In the genomic region with DNA sequence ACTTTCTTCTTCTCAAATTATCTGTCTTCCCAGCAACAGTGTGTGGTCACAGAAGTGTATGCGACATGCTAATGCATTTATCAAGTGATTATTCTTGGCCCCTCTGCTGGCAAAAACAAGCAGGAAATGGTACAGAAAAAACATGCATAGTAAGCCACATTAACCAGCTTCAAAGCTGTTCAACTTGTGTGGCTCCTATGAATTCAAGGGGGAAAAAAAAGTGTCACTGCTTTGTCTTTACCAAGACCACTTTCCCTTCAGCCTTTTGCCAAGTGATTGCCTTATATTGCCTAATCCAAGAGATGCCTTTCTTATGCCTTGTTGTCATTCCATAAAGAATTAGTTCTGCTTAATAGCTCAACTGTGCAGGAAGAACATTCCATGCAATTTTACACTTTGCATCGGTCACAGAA, we compare ENCODE assay signal across 16 cellular contexts. TPM values are rescaled to one million over a fixed set of nuclear protein-coding genes. Genes with fewer than 3 reads are reported as not detected.
DNase-seq lines count a peak whose midpoint lies in the region; ATAC-seq and TF ChIP-seq lines count a peak whose summit lies in the region.
"Had no signal": no experiment of that assay in that cellular context is flagged by ENCODE, and none has a peak within 500 bp of the region (broad histone marks: within the 10 kb centered on the region; RNA-seq: fewer than 3 reads in every experiment).

No MANE protein-coding gene starts in this region.

- no peak for TF ChIP-seq CTCF in chondrocyte (IDR thresholded peaks at IDR 0.05)
- no peak for TF ChIP-seq CTCF in RWPE1 (conservative IDR thresholded peaks at IDR 0.05; ENCODE audit: low read depth)

- no peaks in the 10 kb centered on the region for H3K27me3 Mint-ChIP-seq in chondrocyte (ENCODE audit: low read depth)

- CTCF ChIA-PET in RWPE1 (lab: Yijun Ruan, JAX) = interaction anchor here (0.8 kb wide), 1 partner anchor 67 kb away, joined by 3 read pairs; no protein-coding TSS in a partner anchor

- POLR2A ChIA-PET in RWPE1 (lab: Yijun Ruan, JAX; ENCODE audit: low non-redundant PET) = no interaction called here

- DNase-seq in AG20443 (ENCODE audit: low spot score) = peak; percentile 8
- DNase-seq in KBM-7 = peak; percentile 7
- no peak for DNase-seq in chondrocyte (ENCODE audit: low spot score)
- DNase-seq in left kidney (ENCODE audit: low read depth, low spot score) = peak; percentile 58
- no peak for DNase-seq in left lobe of liver (ENCODE audit: low spot score)
- no peak for DNase-seq in DMS153 (lab: John Stamatoyannopoulos, UW)
- no peak for DNase-seq in nucleus accumbens (lab: John Stamatoyannopoulos, UW)
- DNase-seq in RWPE1 (ENCODE audit: low spot score) = no peak
- DNase-seq: activated CD4-positive, alpha-beta T cell treated with anti-CD3 and anti-CD28 coated beads, Interleukin-2, amount 10 ng/mL, durations not matched to agents 24 days and 14 days; body of pancreas; DMS79; NCI-H1436 treated with DMSO at 0.1 percent for 48 hours; NCI-H510A treated with DMSO at 0.1 percent for 48 hours had no signal

- H3K36me3 Mint-ChIP-seq in chondrocyte (ENCODE audit: low read depth) = peaks cover 2% of the 10 kb centered on the region
- H3K36me3 Mint-ChIP-seq: IgD-negative memory B cell had no signal

- in situ Hi-C loops in KBM-7 (cut with MboI; ENCODE audit: low pct_unique_long_range_greater_than_20kb, low sequenced_read_pairs) = no loop called here

- peak overlapping the region; percentile 62 for H3K27ac Mint-ChIP-seq in chondrocyte (ENCODE audit: unreplicated experiment)
- H3K27ac Mint-ChIP-seq: activated CD4-positive, alpha-beta T cell treated with anti-CD3 and anti-CD28 coated beads, Interleukin-2, amount 10 ng/mL, durations not matched to agents 24 days and 14 days; IgD-negative memory B cell had no signal

- H3K27ac ChIP-seq in RWPE1 = no peak overlapping the region
- H3K27ac ChIP-seq: body of pancreas, parathyroid adenoma, tibial nerve had no signal

- no peaks in the 10 kb centered on the region for H3K9me3 Mint-ChIP-seq in chondrocyte (ENCODE audit: low read depth)
- H3K9me3 Mint-ChIP-seq: activated CD4-positive, alpha-beta T cell treated with anti-CD3 and anti-CD28 coated beads, Interleukin-2, amount 10 ng/mL, durations not matched to agents 24 days and 14 days; IgD-negative memory B cell had no signal

- H3K4me1 Mint-ChIP-seq in chondrocyte (ENCODE audit: low read depth) = peaks cover 15% of the 10 kb centered on the region
- H3K4me1 Mint-ChIP-seq: activated CD4-positive, alpha-beta T cell treated with anti-CD3 and anti-CD28 coated beads, Interleukin-2, amount 10 ng/mL, durations not matched to agents 24 days and 14 days; IgD-negative memory B cell had no signal

- H3K4me3 Mint-ChIP-seq in chondrocyte (ENCODE audit: unreplicated experiment) = no peak overlapping the region
- H3K4me3 Mint-ChIP-seq: activated CD4-positive, alpha-beta T cell treated with anti-CD3 and anti-CD28 coated beads, Interleukin-2, amount 10 ng/mL, durations not matched to agents 24 days and 14 days; IgD-negative memory B cell had no signal

- ATAC-seq in left lobe of liver = no peak
- ATAC-seq: body of pancreas had no signal

RNA-seq across cellular contexts. Expression of a gene that starts 39.1 kb away (rescaled TPM):
- total RNA-seq in chondrocyte = 1.2 to 3.1 TPM (median 2.7 TPM) in 3 replicates
- total RNA-seq in left lobe of liver = 0.23 TPM
- total RNA-seq: activated CD4-positive, alpha-beta T cell treated with anti-CD3 and anti-CD28 coated beads, Interleukin-2, amount 10 ng/mL, durations not matched to agents 24 days and 14 days had no signal

Comparison
In these comparisons a context has a peak if more than half of its experiments do, and no peak if none do; other contexts are left out.
1. DNase-seq: peak in AG20443 (single experiment), KBM-7 (single experiment) and left kidney (single experiment); none in chondrocyte (single experiment), left lobe of liver (single experiment), DMS153 (single experiment), nucleus accumbens (0 of 56) and RWPE1 (single experiment).